ENCODE assay signal across 12 cellular contexts in the genomic region with DNA sequence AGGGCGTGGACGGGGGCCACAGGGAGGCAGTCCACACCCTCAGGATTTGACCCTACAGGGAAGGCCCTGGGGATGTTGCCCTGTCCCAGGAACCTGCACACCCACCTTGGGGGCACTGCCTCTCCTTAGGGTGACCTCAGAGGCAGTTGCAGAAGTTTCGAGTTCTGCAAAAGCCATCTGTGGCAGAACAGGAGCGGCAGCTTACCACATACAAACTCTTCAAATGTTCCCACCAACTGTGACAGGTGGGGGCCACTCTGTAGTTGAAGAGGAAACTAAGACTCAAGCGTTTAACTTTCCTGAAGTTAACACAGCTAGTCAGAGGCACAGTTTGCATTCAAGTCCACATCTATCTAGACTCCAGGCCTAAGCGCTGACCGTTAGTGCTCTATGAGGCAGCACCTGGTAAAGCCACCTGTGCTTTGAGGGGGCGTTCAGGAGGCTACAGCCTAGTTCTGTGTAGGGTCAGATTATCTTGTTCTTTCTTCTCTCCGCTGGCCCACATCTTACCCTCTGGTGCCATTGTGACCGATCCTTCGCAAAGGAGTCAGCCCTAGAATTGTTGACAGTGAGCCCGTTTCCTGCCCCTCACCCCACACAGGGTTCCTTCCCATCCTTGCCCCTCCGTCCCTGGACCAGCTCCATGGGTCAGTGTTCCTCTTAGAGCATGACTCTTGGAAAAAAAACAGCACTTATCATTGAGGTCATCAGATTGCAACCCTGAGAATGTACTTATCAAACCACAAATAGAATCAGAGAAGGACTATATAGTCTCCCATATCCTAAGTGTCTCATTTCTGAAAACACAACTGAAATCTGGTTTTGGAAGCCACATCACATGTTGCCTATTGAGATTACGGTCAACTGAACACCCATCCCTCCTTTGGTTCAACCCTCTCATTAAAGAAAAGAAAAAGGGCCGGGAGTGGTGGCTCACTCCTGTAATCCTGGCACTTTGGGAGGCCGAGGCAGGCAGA. TPM values are rescaled to one million over a fixed set of nuclear protein-coding genes. Genes with fewer than 3 reads are reported as not detected.
DNase-seq lines count a peak whose midpoint lies in the region; ATAC-seq, FAIRE-seq and TF ChIP-seq lines count a peak whose summit lies in the region.
"Had no signal": no experiment of that assay in that cellular context is flagged by ENCODE, and none has a peak within 500 bp of the region (broad histone marks: within the 10 kb centered on the region; RNA-seq: fewer than 3 reads in every experiment).

No MANE protein-coding gene starts in this region.

- H3K4me1 ChIP-seq in small intestine (ENCODE audit: control insufficient read depth in 2 of 2, insufficient read depth in 1 of 2, low read depth in 1 of 2, low read length in 1 of 2) (no peaks in the 10 kb centered on the region), heart left ventricle (no peaks in the 10 kb centered on the region)

- no peaks in the 10 kb centered on the region for H3K27me3 ChIP-seq in small intestine (ENCODE audit: control insufficient read depth in 2 of 2, insufficient read depth in 2 of 2, low read length in 2 of 2)
- peaks cover 0 to 8% (median 0%) of the 10 kb centered on the region in 9 donors for H3K27me3 ChIP-seq in heart left ventricle
- H3K27me3 ChIP-seq: cardiac muscle cell had no signal

- H3K9me3 ChIP-seq in small intestine (ENCODE audit: control insufficient read depth, low read depth) (no peaks in the 10 kb centered on the region), heart left ventricle (peaks cover 0 to 4% (median 0%) of the 10 kb centered on the region in 12 donors)

- no peak for FAIRE-seq in small intestine (lab: Jason Lieb, UNC)
- FAIRE-seq: A204.1 had no signal

- no peak for TF ChIP-seq CTCF in WTC11 (IDR thresholded peaks at IDR 0.05)
- no peak for TF ChIP-seq CTCF in heart left ventricle (IDR thresholded peaks at IDR 0.05)

- H3K4me3 Mint-ChIP-seq in WTC11: no peak overlapping the region

- peak overlapping the region; percentile 84 for H3K27ac Mint-ChIP-seq in WTC11

- H3K4me3 ChIP-seq in small intestine (ENCODE audit: low read depth in 1 of 2, low read length in 2 of 2) (no peak overlapping the region), heart left ventricle (no peak overlapping the region)
- H3K4me3 ChIP-seq: cardiac muscle cell had no signal

- no peaks in the 10 kb centered on the region for H3K27me3 Mint-ChIP-seq in WTC11 (ENCODE audit: low read depth)

- peaks cover 26% of the 10 kb centered on the region for H3K36me3 Mint-ChIP-seq in WTC11

- H3K27ac ChIP-seq in small intestine (ENCODE audit: low read depth in 1 of 2, low read length in 1 of 2): peak overlapping the region in 1 of 2 donors; percentile 4
- no peak overlapping the region for H3K27ac ChIP-seq in heart left ventricle
- H3K27ac ChIP-seq: cardiac muscle cell had no signal

- intact Hi-C loops in heart left ventricle (cut with DNase I): no loop called here

- H3K9me3 Mint-ChIP-seq in WTC11: no peaks in the 10 kb centered on the region

- POLR2A ChIA-PET in WTC11 (lab: Charles Lee): no interaction called here

- TF ChIP-seq POLR2A in heart left ventricle (IDR thresholded peaks at IDR 0.05): no peak

- peaks cover 58% of the 10 kb centered on the region for H3K4me1 Mint-ChIP-seq in WTC11

- CTCF ChIA-PET in WTC11 (lab: Charles Lee): interaction anchor here (0.7 to 1.1 kb wide), 3 partner anchors 14 to 192 kb away, joined by 3 read pairs; no protein-coding TSS in a partner anchor

- 80 to 84% (median 80%) methylated on average over 16 of the region's 16 CpGs for WGBS in small intestine, 3 donors
- 80 to 87% (median 82%) methylated on average over 14 to 16 of the region's 16 CpGs for WGBS in heart left ventricle, 4 donors

- DNase-seq in NCI-H2196 (lab: John Stamatoyannopoulos, UW; ENCODE audit: unreplicated experiment): peak; percentile 4
- DNase-seq in NCI-H2196 treated with DMSO at 0.1 percent for 48 hours (lab: John Stamatoyannopoulos, UW; ENCODE audit: unreplicated experiment): no peak
- DNase-seq in WTC11 (ENCODE audit: low spot score): no peak
- peak; percentile 15 for DNase-seq in stimulated activated naive CD8-positive, alpha-beta T cell treated with anti-CD3 and anti-CD28 coated beads, Interleukin-15, Interleukin-2, amounts not matched to agents 100 U/mL and 50 U/mL, for 24 hours
- DNase-seq in small intestine: no peak
- no peak for DNase-seq in NCI-H1048 (lab: John Stamatoyannopoulos, UW)
- no peak for DNase-seq in heart left ventricle
- DNase-seq: hypothalamus, NCI-H524 had no signal

- peak; percentile 81 for ATAC-seq in HG03045 (IDR thresholded peaks at IDR 0.05; ENCODE audit: unreplicated experiment)
- ATAC-seq in WTC11: no peak
- peak; percentile 75 for ATAC-seq in stimulated activated naive CD8-positive, alpha-beta T cell treated with anti-CD3 and anti-CD28 coated beads, Interleukin-15, Interleukin-2, amounts not matched to agents 100 U/mL and 50 U/mL, for 24 hours
- ATAC-seq in heart left ventricle: no peak

- H3K36me3 ChIP-seq in small intestine (ENCODE audit: control insufficient read depth in 2 of 2, insufficient read depth in 2 of 2, low read length in 2 of 2) (peaks cover 2 to 9% of the 10 kb centered on the region in 2 donors), heart left ventricle (no peaks in the 10 kb centered on the region)
- H3K36me3 ChIP-seq: cardiac muscle cell had no signal

TF ChIP-seq in WTC11, 78 proteins besides CTCF, POLR2A, EP300 and RAD21 (continues in another document):
- no peak for TF ChIP-seq CBFB (CRISPR knock-in tag; IDR thresholded peaks at IDR 0.05; ENCODE audit: low read depth)
- no peak for TF ChIP-seq GRHL2 (CRISPR knock-in tag; IDR thresholded peaks at IDR 0.05; ENCODE audit: insufficient replicate concordance, severe bottlenecking)
- TF ChIP-seq GABPB1 (CRISPR knock-in tag; IDR thresholded peaks at IDR 0.05): no peak
- no peak for TF ChIP-seq ZNF416 (CRISPR knock-in tag; IDR thresholded peaks at IDR 0.05)
- TF ChIP-seq IRF1 (CRISPR knock-in tag; IDR thresholded peaks at IDR 0.05): no peak
- TF ChIP-seq, protein P1, sequence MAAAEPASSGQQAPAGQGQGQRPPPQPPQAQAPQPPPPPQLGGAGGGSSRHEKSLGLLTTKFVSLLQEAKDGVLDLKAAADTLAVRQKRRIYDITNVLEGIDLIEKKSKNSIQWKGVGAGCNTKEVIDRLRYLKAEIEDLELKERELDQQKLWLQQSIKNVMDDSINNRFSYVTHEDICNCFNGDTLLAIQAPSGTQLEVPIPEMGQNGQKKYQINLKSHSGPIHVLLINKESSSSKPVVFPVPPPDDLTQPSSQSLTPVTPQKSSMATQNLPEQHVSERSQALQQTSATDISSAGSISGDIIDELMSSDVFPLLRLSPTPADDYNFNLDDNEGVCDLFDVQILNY (CRISPR knock-in tag; IDR thresholded peaks at IDR 0.05): no peak
- no peak for TF ChIP-seq ATF6 (CRISPR knock-in tag; IDR thresholded peaks at IDR 0.05)
- no peak for TF ChIP-seq CREM (CRISPR knock-in tag; IDR thresholded peaks at IDR 0.05)
- TF ChIP-seq RELA (CRISPR knock-in tag; IDR thresholded peaks at IDR 0.05; ENCODE audit: borderline replicate concordance): no peak
- TF ChIP-seq ESRRA (CRISPR knock-in tag; IDR thresholded peaks at IDR 0.05; ENCODE audit: borderline replicate concordance): no peak
- no peak for TF ChIP-seq JUN (CRISPR knock-in tag; IDR thresholded peaks at IDR 0.05)
- TF ChIP-seq, protein P2, sequence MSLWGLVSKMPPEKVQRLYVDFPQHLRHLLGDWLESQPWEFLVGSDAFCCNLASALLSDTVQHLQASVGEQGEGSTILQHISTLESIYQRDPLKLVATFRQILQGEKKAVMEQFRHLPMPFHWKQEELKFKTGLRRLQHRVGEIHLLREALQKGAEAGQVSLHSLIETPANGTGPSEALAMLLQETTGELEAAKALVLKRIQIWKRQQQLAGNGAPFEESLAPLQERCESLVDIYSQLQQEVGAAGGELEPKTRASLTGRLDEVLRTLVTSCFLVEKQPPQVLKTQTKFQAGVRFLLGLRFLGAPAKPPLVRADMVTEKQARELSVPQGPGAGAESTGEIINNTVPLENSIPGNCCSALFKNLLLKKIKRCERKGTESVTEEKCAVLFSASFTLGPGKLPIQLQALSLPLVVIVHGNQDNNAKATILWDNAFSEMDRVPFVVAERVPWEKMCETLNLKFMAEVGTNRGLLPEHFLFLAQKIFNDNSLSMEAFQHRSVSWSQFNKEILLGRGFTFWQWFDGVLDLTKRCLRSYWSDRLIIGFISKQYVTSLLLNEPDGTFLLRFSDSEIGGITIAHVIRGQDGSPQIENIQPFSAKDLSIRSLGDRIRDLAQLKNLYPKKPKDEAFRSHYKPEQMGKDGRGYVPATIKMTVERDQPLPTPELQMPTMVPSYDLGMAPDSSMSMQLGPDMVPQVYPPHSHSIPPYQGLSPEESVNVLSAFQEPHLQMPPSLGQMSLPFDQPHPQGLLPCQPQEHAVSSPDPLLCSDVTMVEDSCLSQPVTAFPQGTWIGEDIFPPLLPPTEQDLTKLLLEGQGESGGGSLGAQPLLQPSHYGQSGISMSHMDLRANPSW (CRISPR knock-in tag; conservative IDR thresholded peaks at IDR 0.05; ENCODE audit: low read depth): no peak

RNA-seq across cellular contexts. Expression of gene CDH1, which starts 45.4 kb away (rescaled TPM):
- 265 to 281 TPM (median 278 TPM) in 3 replicates for total RNA-seq in WTC11 (2021)
- 100 to 1,000 TPM in 1 of 3 donors, 10 to 100 TPM in 2; 76.2 to 119 (median 99.3) TPM for polyA plus RNA-seq in small intestine
- 1 to 10 TPM in 1 of 9 donors, under 1 TPM in 1, not detected in 7; 0.27 to 5.3 TPM for total RNA-seq in heart left ventricle
- polyA plus RNA-seq in heart left ventricle: under 1 TPM in 1 of 2 donors, not detected in 1; 0.08 TPM

Comparison
In these comparisons a context has a peak if more than half of its experiments do, and no peak if none do; other contexts are left out.
1. DNase-seq: peak in NCI-H2196 (single experiment) and stimulated activated naive CD8-positive, alpha-beta T cell treated with anti-CD3 and anti-CD28 coated beads, Interleukin-15, Interleukin-2, amounts not matched to agents 100 U/mL and 50 U/mL, for 24 hours (single experiment); none in NCI-H2196 treated with DMSO at 0.1 percent for 48 hours (single experiment), WTC11 (single experiment), small intestine (single experiment), NCI-H1048 (single experiment) and heart left ventricle (0 of 5).
2. ATAC-seq: peak in HG03045 (single experiment) and stimulated activated naive CD8-positive, alpha-beta T cell treated with anti-CD3 and anti-CD28 coated beads, Interleukin-15, Interleukin-2, amounts not matched to agents 100 U/mL and 50 U/mL, for 24 hours (single experiment); none in WTC11 (single experiment) and heart left ventricle (0 of 4).
3. RNA of gene CDH1, which starts 45.4 kb away (total RNA-seq): 265 to 281 TPM in WTC11; 0.27 to 5.3 TPM in heart left ventricle; every median in the first group is over 10 times any median in the second.